In genomic region chr3:33840179-33840578, GRCh38 we compare ENCODE assay signal across 17 cellular contexts. TPM values are rescaled to one million over a fixed set of nuclear protein-coding genes. Genes with fewer than 3 reads are reported as not detected.
DNase-seq lines count a peak whose midpoint lies in the region; ATAC-seq, FAIRE-seq and TF ChIP-seq lines count a peak whose summit lies in the region.
"Had no signal": no experiment of that assay in that cellular context is flagged by ENCODE, and none has a peak within 500 bp of the region (broad histone marks: within the 10 kb centered on the region; RNA-seq: fewer than 3 reads in every experiment).

No MANE protein-coding gene starts in this region.

- H3K4me1 ChIP-seq in IMR-90 (ENCODE audit: control insufficient read depth, insufficient read depth, low read length) (peaks cover 4% of the 10 kb centered on the region), colonic mucosa (peaks cover 8% of the 10 kb centered on the region), small intestine (ENCODE audit: control insufficient read depth in 2 of 2, insufficient read depth in 1 of 2, low read depth in 1 of 2, low read length in 1 of 2) (no peaks in the 10 kb centered on the region)
- H3K4me1 ChIP-seq in effector memory CD4-positive, alpha-beta T cell (ENCODE audit: control insufficient read depth, insufficient read depth, low read length, poor library complexity, severe bottlenecking), result no peaks in the 10 kb centered on the region
- H3K4me1 ChIP-seq: BLaER1 treated with 17β-estradiol and CSF1 and Interleukin-3, amounts not matched to agents 10 nM and 100 nM had no signal

- no peak overlapping the region for H2BK5ac ChIP-seq in IMR-90 (ENCODE audit: low read depth, low read length, poor library complexity, severe bottlenecking)

- H2AK9ac ChIP-seq in IMR-90 (replicated peaks; ENCODE audit: low read depth, low read length, poor library complexity), result no peak overlapping the region

- H3K9ac ChIP-seq in IMR-90 (ENCODE audit: low read depth, low read length) (no peak overlapping the region), colonic mucosa (ENCODE audit: low read depth in 2 of 2, low read length in 2 of 2) (no peak overlapping the region)
- H3K9ac ChIP-seq: BLaER1 treated with 17β-estradiol and CSF1 and Interleukin-3, amounts not matched to agents 10 nM and 100 nM had no signal

- ATAC-seq in IMR-90 (ENCODE audit: low read depth) (no peak; the same call in 1 of the 2 replicates), left lobe of liver (peak; percentile 62)
- ATAC-seq in activated T-helper 17 cell treated with anti-CD3 and anti-CD28 coated beads, Interleukin-2, amount 50 U/mL, for 72 hours (replicated peaks), result no peak
- ATAC-seq: CD8-positive, alpha-beta T cell had no signal

- DNase-seq in IMR-90 (no peak), colonic mucosa (peak; percentile 61), left lobe of liver (ENCODE audit: low spot score) (no peak), small intestine (peak; percentile 65), H4 (ENCODE audit: low spot score) (no peak)
- no peak for DNase-seq in effector memory CD4-positive, alpha-beta T cell
- no peak for DNase-seq in stimulated activated CD4-positive, alpha-beta T cell treated with anti-CD3 and anti-CD28 coated beads, Interleukin-2, amount 100 ng/mL, for 24 hours
- DNase-seq: 8988T; Calu3; CD8-positive, alpha-beta T cell; DMS79 treated with DMSO at 0.1 percent for 48 hours; GF-D8; GOT3; H9 had no signal

- H3K18ac ChIP-seq in IMR-90 (ENCODE audit: low read depth, low read length), result no peak overlapping the region

- H3K4me3 ChIP-seq in IMR-90 (ENCODE audit: insufficient read depth, low read depth, low read length) (no peak overlapping the region), colonic mucosa (no peak overlapping the region), small intestine (ENCODE audit: low read depth in 1 of 2, low read length in 2 of 2) (no peak overlapping the region)
- no peak overlapping the region for H3K4me3 ChIP-seq in effector memory CD4-positive, alpha-beta T cell (ENCODE audit: insufficient read depth, low read depth, low read length, poor library complexity, severe bottlenecking)
- H3K4me3 ChIP-seq: BLaER1 treated with 17β-estradiol and CSF1 and Interleukin-3, amounts not matched to agents 10 nM and 100 nM had no signal

- H3K9me1 ChIP-seq in IMR-90 (ENCODE audit: insufficient read depth, low read length), result 0 out of 2 replicates have a peak, but pooled peaks cover 2% of the 10 kb centered on the region

- H4K8ac ChIP-seq in IMR-90 (ENCODE audit: low read depth in 2 of 2, low read length in 2 of 2), result no peak overlapping the region

- peaks cover 88% of the 10 kb centered on the region for H3K36me3 Mint-ChIP-seq in activated T-helper 17 cell treated with anti-CD3 and anti-CD28 coated beads, Interleukin-2, amount 50 U/mL, for 72 hours (ENCODE audit: low read depth)

- H4K20me1 ChIP-seq in IMR-90 (ENCODE audit: insufficient read depth, low read length), result no peaks in the 10 kb centered on the region

- peaks cover under 1 to 7% of the 10 kb centered on the region in 2 experiments; a peak in 2 of 4 replicates for H3K79me1 ChIP-seq in IMR-90 (ENCODE audit: low read depth in 1 of 2, low read length in 2 of 2)

- intact Hi-C loops in IMR-90 (cut with micrococcal nuclease) (no loop called here), colonic mucosa (cut with DNase I) (no loop called here)

- H2BK20ac ChIP-seq in IMR-90 (ENCODE audit: low read depth, low read length), result no peak overlapping the region

- H3K27ac ChIP-seq in IMR-90 (ENCODE audit: insufficient read depth, low read length), result peak overlapping the region; percentile 47; the same call in 1 of the 2 replicates
- no peak overlapping the region for H3K27ac ChIP-seq in colonic mucosa
- H3K27ac ChIP-seq in small intestine (ENCODE audit: low read depth in 1 of 2, low read length in 1 of 2), result no peak overlapping the region
- H3K27ac ChIP-seq in effector memory CD4-positive, alpha-beta T cell (ENCODE audit: insufficient read depth, low read length, poor library complexity, severe bottlenecking), result no peak overlapping the region
- H3K27ac ChIP-seq: BLaER1 treated with 17β-estradiol and CSF1 and Interleukin-3, amounts not matched to agents 10 nM and 100 nM had no signal

- no TSS peak for BruUV-seq in IMR-90 (replicated peaks; lab: Mats Ljungman, UMichigan)

- no peak overlapping the region for H4K5ac ChIP-seq in IMR-90 (ENCODE audit: low read depth, low read length)

- no peak for FAIRE-seq in small intestine (lab: Jason Lieb, UNC)

- no peaks in the 10 kb centered on the region for H3K4me1 Mint-ChIP-seq in activated T-helper 17 cell treated with anti-CD3 and anti-CD28 coated beads, Interleukin-2, amount 50 U/mL, for 72 hours
- H3K4me1 Mint-ChIP-seq: H9 had no signal

- H3K9me3 Mint-ChIP-seq in activated T-helper 17 cell treated with anti-CD3 and anti-CD28 coated beads, Interleukin-2, amount 50 U/mL, for 72 hours, result no peaks in the 10 kb centered on the region
- H3K9me3 Mint-ChIP-seq: CD8-positive, alpha-beta T cell; H9 had no signal

- POLR2A ChIA-PET in IMR-90 (lab: Charles Lee; ENCODE audit: unreplicated experiment), result interaction anchor here (0.6 kb wide), 1 partner anchor 41 kb away, joined by 3 read pairs; no protein-coding TSS in a partner anchor

- in situ Hi-C loops in IMR-90 (cut with MboI; ENCODE audit: low sequenced_read_pairs), result no loop called here

- TF ChIP-seq POLR2A in IMR-90 (IDR thresholded peaks at IDR 0.05; ENCODE audit: low read depth, low read length), result no peak

- H3K4me3 Mint-ChIP-seq in activated T-helper 17 cell treated with anti-CD3 and anti-CD28 coated beads, Interleukin-2, amount 50 U/mL, for 72 hours, result no peak overlapping the region
- H3K4me3 Mint-ChIP-seq: B cell; CD8-positive, alpha-beta T cell; H9 had no signal

- H2BK15ac ChIP-seq in IMR-90 (ENCODE audit: low read depth, low read length), result no peak overlapping the region

- H3K27ac Mint-ChIP-seq in activated T-helper 17 cell treated with anti-CD3 and anti-CD28 coated beads, Interleukin-2, amount 50 U/mL, for 72 hours, result no peak overlapping the region
- H3K27ac Mint-ChIP-seq: B cell; CD8-positive, alpha-beta T cell had no signal

- H2AK5ac ChIP-seq in IMR-90 (ENCODE audit: low read depth, low read length), result no peak overlapping the region

- H3K56ac ChIP-seq in IMR-90 (ENCODE audit: extremely low read depth, insufficient read depth, low read length), result no peak overlapping the region

- peak overlapping the region; percentile 64 for H3K4me2 ChIP-seq in IMR-90 (ENCODE audit: low read depth, low read length)
- H3K4me2 ChIP-seq: BLaER1 treated with 17β-estradiol and CSF1 and Interleukin-3, amounts not matched to agents 10 nM and 100 nM had no signal

- H3K23ac ChIP-seq in IMR-90 (ENCODE audit: low read depth, low read length), result no peak overlapping the region

- CTCF ChIA-PET in IMR-90 (lab: Yijun Ruan, JAX), result interaction anchor here (0.6 kb wide), 1 partner anchor 1272 kb away, joined by 3 read pairs; no protein-coding TSS in a partner anchor

- H3K9me3 ChIP-seq in IMR-90 (ENCODE audit: control insufficient read depth, insufficient read depth, low read length) (no peaks in the 10 kb centered on the region), colonic mucosa (no peaks in the 10 kb centered on the region), small intestine (ENCODE audit: control insufficient read depth, low read depth) (no peaks in the 10 kb centered on the region)
- H3K9me3 ChIP-seq in effector memory CD4-positive, alpha-beta T cell (ENCODE audit: control insufficient read depth, low read length), result no peaks in the 10 kb centered on the region

- TF ChIP-seq CTCF in IMR-90 (conservative IDR thresholded peaks at IDR 0.05; ENCODE audit: low read depth, low read length), result no peak
- no peak for TF ChIP-seq CTCF in colonic mucosa (IDR thresholded peaks at IDR 0.05)

- H2AFZ ChIP-seq in IMR-90 (replicated peaks; ENCODE audit: low read length, poor library complexity), result no peak overlapping the region

- no CpG with 5 or more reads among the region's 2 CpGs for WGBS in IMR-90 (ENCODE audit: extremely low coverage in 2 of 2, insufficient read length in 1 of 2), 2 experiments
- 37 to 74% (median 47%) methylated on average over 2 of the region's 2 CpGs for WGBS in small intestine, 3 donors

- no peak overlapping the region for H2BK120ac ChIP-seq in IMR-90 (ENCODE audit: low read depth, low read length)

- no peak overlapping the region for H3K4ac ChIP-seq in IMR-90 (ENCODE audit: low read depth, low read length)

- no peak for TF ChIP-seq RAD21 in IMR-90 (IDR thresholded peaks at IDR 0.05; ENCODE audit: low read length)

- H3K14ac ChIP-seq in IMR-90 (replicated peaks; ENCODE audit: low read depth, low read length), result no peak overlapping the region

- H3K27me3 ChIP-seq in IMR-90 (ENCODE audit: control insufficient read depth, insufficient read depth, low read length) (no peaks in the 10 kb centered on the region), colonic mucosa (no peaks in the 10 kb centered on the region), small intestine (ENCODE audit: control insufficient read depth in 2 of 2, insufficient read depth in 2 of 2, low read length in 2 of 2) (no peaks in the 10 kb centered on the region)
- no peaks in the 10 kb centered on the region for H3K27me3 ChIP-seq in effector memory CD4-positive, alpha-beta T cell (replicated peaks; ENCODE audit: control insufficient read depth, insufficient read depth, low read length, poor library complexity, severe bottlenecking)
- H3K27me3 ChIP-seq: BLaER1 treated with 17β-estradiol and CSF1 and Interleukin-3, amounts not matched to agents 10 nM and 100 nM had no signal

- no peaks in the 10 kb centered on the region for H3K27me3 Mint-ChIP-seq in activated T-helper 17 cell treated with anti-CD3 and anti-CD28 coated beads, Interleukin-2, amount 50 U/mL, for 72 hours
- H3K27me3 Mint-ChIP-seq: B cell had no signal

- H4K91ac ChIP-seq in IMR-90 (ENCODE audit: insufficient read depth, low read depth, low read length), result no peak overlapping the region

- peaks cover 10% of the 10 kb centered on the region for H3K36me3 ChIP-seq in IMR-90 (ENCODE audit: control insufficient read depth, insufficient read depth, low read length)
- H3K36me3 ChIP-seq in colonic mucosa, result no peaks in the 10 kb centered on the region
- peaks cover under 1 to 13% of the 10 kb centered on the region in 2 donors for H3K36me3 ChIP-seq in small intestine (ENCODE audit: control insufficient read depth in 2 of 2, insufficient read depth in 2 of 2, low read length in 2 of 2)
- peaks cover 31% of the 10 kb centered on the region for H3K36me3 ChIP-seq in effector memory CD4-positive, alpha-beta T cell (ENCODE audit: control insufficient read depth, insufficient read depth, low read length)

- dilution Hi-C loops in IMR-90 (cut with HindIII; ENCODE audit: low sequenced_read_pairs, unreplicated experiment), result no loop called here

RNA-seq across cellular contexts. Expression of gene PDCD6IP, which starts 41.7 kb away (rescaled TPM):
- 68.1 and 76.1 TPM in 2 replicates for total RNA-seq in IMR-90 (2012; rRNA removed)
- 78.3 and 134 TPM in 2 replicates for polyA plus RNA-seq in IMR-90 (2012; rRNA removed)
- polyA plus RNA-seq in IMR-90 (2012; cell fraction: cytosol; rRNA removed), result 14.9 and 61.1 TPM in 2 replicates
- 235 TPM in 2 replicates for polyA plus RNA-seq in IMR-90 (2012; cell fraction: nucleus; rRNA removed; ENCODE audit: low replicate concordance)
- 100 to 1,000 TPM; 388 to 492 TPM for total RNA-seq in colonic mucosa
- 70.5 TPM for total RNA-seq in left lobe of liver
- 10 to 100 TPM; 40.6 to 66.0 (median 63.8) TPM for polyA plus RNA-seq in small intestine
- 100 to 1,000 TPM; 199 to 209 TPM for total RNA-seq in activated T-helper 17 cell treated with anti-CD3 and anti-CD28 coated beads, Interleukin-2, amount 50 U/mL, for 72 hours
- 30.7 and 56.7 TPM in 2 replicates for total RNA-seq in H4 (2014; rRNA removed; shearing (Covaris generic))

Comparison
In these comparisons a context has a peak if more than half of its experiments do, and no peak if none do; other contexts are left out.
1. DNase-seq: peak in colonic mucosa (single experiment) and small intestine (single experiment); none in IMR-90 (single experiment), left lobe of liver (single experiment), effector memory CD4-positive, alpha-beta T cell (0 of 3), stimulated activated CD4-positive, alpha-beta T cell treated with anti-CD3 and anti-CD28 coated beads, Interleukin-2, amount 100 ng/mL, for 24 hours (0 of 2) and H4 (single experiment).